ENCODE assay signal across 9 cellular contexts in the genomic region with DNA sequence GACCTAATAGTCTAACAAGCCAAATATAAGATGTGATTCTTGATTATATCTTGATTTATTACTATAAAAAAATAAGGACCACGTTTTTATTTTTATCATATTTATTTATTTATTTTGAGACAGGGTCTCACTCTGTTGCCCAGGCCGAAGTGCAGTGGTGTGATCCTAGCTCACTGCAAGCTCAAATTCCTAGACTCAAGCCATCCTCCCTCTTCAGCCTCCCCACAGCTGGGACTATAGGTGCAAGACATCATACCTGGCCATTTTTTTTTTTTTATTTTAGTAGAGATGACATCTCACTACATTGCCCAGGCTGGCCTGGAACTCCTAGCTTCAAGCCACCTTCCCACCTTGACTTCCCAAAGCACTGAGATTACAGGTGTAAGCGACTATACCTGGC.
"Had no signal": no experiment of that assay in that cellular context is flagged by ENCODE, and none has a peak within 500 bp of the region (broad histone marks: within the 10 kb centered on the region; RNA-seq: fewer than 3 reads in every experiment).

No MANE protein-coding gene starts in this region.

- ATAC-seq: GM23338, HCT116 had no signal

- H3K4me3 Mint-ChIP-seq: GM23338, H9, HFFc6 had no signal

- H3K4me1 ChIP-seq: HAP-1 had no signal

- H3K27ac ChIP-seq: GM23248 had no signal

- DNase-seq: GM23248, GOT3, H7, H9, HCEC 1CT, HFFc6 had no signal

- H3K27ac Mint-ChIP-seq: GM23338, H9, HFFc6 had no signal

- H3K4me3 ChIP-seq: GM23248, GM23338, HAP-1 had no signal

- H3K9me3 Mint-ChIP-seq: HFFc6 had no signal

- H3K36me3 ChIP-seq: HAP-1 had no signal

- H3K9me3 ChIP-seq: HAP-1 had no signal
